Comparison of ENCODE assay signal across 9 cellular contexts in the genomic region with DNA sequence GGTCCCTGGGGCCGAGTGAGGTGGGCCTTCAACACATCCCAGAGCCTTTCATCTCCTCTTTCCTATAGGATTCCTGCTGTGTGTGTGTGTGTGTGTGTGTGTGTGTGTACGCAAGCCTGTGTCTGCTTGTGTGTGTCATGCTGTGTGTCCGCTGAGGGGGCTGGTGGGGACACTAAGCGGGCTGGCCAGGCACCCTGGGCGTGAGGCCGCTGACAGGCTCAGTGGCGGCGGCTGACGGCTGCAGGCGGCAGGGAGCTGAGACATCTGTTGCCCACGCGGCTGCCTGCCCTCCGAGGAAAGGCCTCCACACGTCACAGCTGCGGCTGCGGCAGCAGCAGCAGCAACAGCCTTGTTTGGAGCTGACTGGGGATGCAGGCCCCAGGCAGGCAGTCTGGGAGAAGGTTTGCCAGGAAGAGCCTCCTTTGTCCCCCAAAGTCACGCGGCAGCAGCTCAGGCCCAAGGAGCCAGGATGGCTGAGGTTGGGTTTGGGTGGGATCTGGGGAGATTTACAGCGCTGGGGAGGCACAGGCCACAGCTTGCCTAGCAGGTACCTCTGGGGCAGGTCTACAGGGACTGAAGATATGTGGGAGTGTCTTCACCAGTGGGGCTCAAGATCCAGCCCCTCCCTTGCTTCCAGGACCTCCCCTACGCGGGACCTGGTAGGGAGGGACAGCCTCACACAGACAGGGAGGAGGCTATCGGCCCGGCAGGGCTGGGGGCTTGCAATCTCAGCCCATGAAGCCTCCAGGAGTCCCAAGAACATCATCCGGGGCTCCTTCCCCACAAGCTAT. TPM values are rescaled to one million over a fixed set of nuclear protein-coding genes. Genes with fewer than 3 reads are reported as not detected.
A peak's percentile ranks its signal among the peaks of the same experiment; 100 is the strongest.
DNase-seq lines count a peak whose midpoint lies in the region; ATAC-seq and TF ChIP-seq lines count a peak whose summit lies in the region.
"Had no signal": no experiment of that assay in that cellular context is flagged by ENCODE, and none has a peak within 500 bp of the region (broad histone marks: within the 10 kb centered on the region; RNA-seq: fewer than 3 reads in every experiment).

No MANE protein-coding gene starts in this region.

- peaks cover 32% of the 10 kb centered on the region for H3K4me1 Mint-ChIP-seq in neural progenitor cell

- H3K9me3 ChIP-seq in esophagus squamous epithelium (no peaks in the 10 kb centered on the region), neural progenitor cell (ENCODE audit: low read depth) (no peaks in the 10 kb centered on the region)

- H4K20me1 ChIP-seq in neural progenitor cell (ENCODE audit: low read depth) = no peaks in the 10 kb centered on the region

- H3K9ac ChIP-seq in neural progenitor cell = no peak overlapping the region

- peaks cover 10% of the 10 kb centered on the region for H3K36me3 Mint-ChIP-seq in neural progenitor cell

- DNase-seq in Ammon's horn (ENCODE audit: low spot score) (peak; percentile 71), RWPE1 (ENCODE audit: low spot score) (peak; percentile 72), esophagus squamous epithelium (lab: John Stamatoyannopoulos, UW) (no peak), neural progenitor cell (ENCODE audit: low spot score) (peak; percentile 54), HPDE6-E6E7 (ENCODE audit: extremely low spot score) (no peak)
- no peak for DNase-seq in stimulated activated CD4-positive, alpha-beta T cell treated with anti-CD3 and anti-CD28 coated beads, Interleukin-4, amount 100 ng/mL, for 4 hours

- 29% methylated on average over 6 of the region's 24 CpGs; no CpG with 5 or more reads in 1 of the 2 donors for WGBS in esophagus squamous epithelium, 2 donors

- intact Hi-C loops in esophagus squamous epithelium (cut with DNase I) = loop anchor here (10.0 kb wide), 1 partner anchor 236 kb away; a partner anchor contains a TSS

- peak overlapping the region; percentile 87 for H3K27ac Mint-ChIP-seq in neural progenitor cell

- no peak overlapping the region for H2AFZ ChIP-seq in neural progenitor cell (replicated peaks)

- H3K4me3 ChIP-seq in esophagus squamous epithelium = peak overlapping the region; percentile 66 to 87 (median 73)
- H3K4me3 ChIP-seq in neural progenitor cell = no peak overlapping the region

- no peaks in the 10 kb centered on the region for H3K79me2 ChIP-seq in neural progenitor cell (ENCODE audit: low read depth)

- H3K36me3 ChIP-seq in esophagus squamous epithelium = peaks cover 0 to 33% (median 0%) of the 10 kb centered on the region in 3 donors
- no peaks in the 10 kb centered on the region for H3K36me3 ChIP-seq in neural progenitor cell

- peaks cover 8% of the 10 kb centered on the region for H3K27me3 Mint-ChIP-seq in neural progenitor cell (ENCODE audit: insufficient read depth, low read depth)

- TF ChIP-seq POLR2A in esophagus squamous epithelium (IDR thresholded peaks at IDR 0.05) = peak in 2 of 4 donors; percentile 47 to 56

- CTCF ChIA-PET in RWPE1 (lab: Yijun Ruan, JAX) = interaction anchor here (0.6 to 3.1 kb wide), 4 partner anchors 13 to 65 kb away, joined by 3 to 20 read pairs (median 10); no protein-coding TSS in a partner anchor

- peak overlapping the region; percentile 100 for H3K4me2 ChIP-seq in neural progenitor cell

- H3K4me1 ChIP-seq in esophagus squamous epithelium (peaks cover 57 to 96% (median 69%) of the 10 kb centered on the region in 3 donors), neural progenitor cell (peaks cover 13% of the 10 kb centered on the region)

- POLR2A ChIA-PET in RWPE1 (lab: Yijun Ruan, JAX; ENCODE audit: low non-redundant PET) = interaction anchor here (0.8 to 1.5 kb wide), 3 partner anchors 22 to 35 kb away, joined by 3 to 7 read pairs (median 3); a partner anchor contains a TSS

- no peaks in the 10 kb centered on the region for H3K9me3 Mint-ChIP-seq in neural progenitor cell

- H3F3A ChIP-seq in neural progenitor cell (ENCODE audit: low read depth) = no peaks in the 10 kb centered on the region

- H3K27me3 ChIP-seq in esophagus squamous epithelium (peaks cover 0 to 3% (median 0%) of the 10 kb centered on the region in 4 donors), neural progenitor cell (peaks cover 19% of the 10 kb centered on the region)

- peak overlapping the region; percentile 82 for H3K4me3 Mint-ChIP-seq in neural progenitor cell

- TF ChIP-seq CTCF in RWPE1 (conservative IDR thresholded peaks at IDR 0.05; ENCODE audit: low read depth) (no peak), esophagus squamous epithelium (IDR thresholded peaks at IDR 0.05) (no peak), neural progenitor cell (IDR thresholded peaks at IDR 0.05) (no peak)

- ATAC-seq in HG02763 (IDR thresholded peaks at IDR 0.05; ENCODE audit: unreplicated experiment) = no peak
- ATAC-seq in GM18907 (IDR thresholded peaks at IDR 0.05; ENCODE audit: unreplicated experiment) = no peak

- H3K27ac ChIP-seq in RWPE1 = peak overlapping the region; percentile 98
- peak overlapping the region; percentile 88 to 97 (median 94) for H3K27ac ChIP-seq in esophagus squamous epithelium
- no peak overlapping the region for H3K27ac ChIP-seq in neural progenitor cell
- H3K27ac ChIP-seq: VCaP had no signal

RNA-seq across cellular contexts. Expression of a gene that starts 1.8 kb away (rescaled TPM):
- total RNA-seq in esophagus squamous epithelium (10 to 100 TPM; 16.5 to 79.2 (median 47.7) TPM), neural progenitor cell (ENCODE audit: low replicate concordance) (8.3 and 10.3 TPM in 2 replicates)

RNA-seq across cellular contexts. Expression of a gene that starts 31.6 kb away (rescaled TPM):
- 10 to 100 TPM; 14.7 to 22.2 (median 16.7) TPM for total RNA-seq in esophagus squamous epithelium
- 12.4 and 15.9 TPM in 2 replicates for total RNA-seq in neural progenitor cell (ENCODE audit: low replicate concordance)

RNA-seq across cellular contexts. Expression of a gene that starts 34.9 kb away (rescaled TPM):
- total RNA-seq in esophagus squamous epithelium (under 1 TPM in 3 of 4 donors, not detected in 1; 0.11 to 0.79 (median 0.38) TPM), neural progenitor cell (ENCODE audit: low replicate concordance) (0.06 and 0.09 TPM in 2 replicates)

Comparison
In these comparisons a context has a peak if more than half of its experiments do, and no peak if none do; other contexts are left out.
1. DNase-seq: peak in Ammon's horn (single experiment), RWPE1 (single experiment) and neural progenitor cell (single experiment); none in esophagus squamous epithelium (single experiment), HPDE6-E6E7 (single experiment) and stimulated activated CD4-positive, alpha-beta T cell treated with anti-CD3 and anti-CD28 coated beads, Interleukin-4, amount 100 ng/mL, for 4 hours (0 of 2).